Comparison of ENCODE assay signal across 29 cellular contexts in the genomic region with DNA sequence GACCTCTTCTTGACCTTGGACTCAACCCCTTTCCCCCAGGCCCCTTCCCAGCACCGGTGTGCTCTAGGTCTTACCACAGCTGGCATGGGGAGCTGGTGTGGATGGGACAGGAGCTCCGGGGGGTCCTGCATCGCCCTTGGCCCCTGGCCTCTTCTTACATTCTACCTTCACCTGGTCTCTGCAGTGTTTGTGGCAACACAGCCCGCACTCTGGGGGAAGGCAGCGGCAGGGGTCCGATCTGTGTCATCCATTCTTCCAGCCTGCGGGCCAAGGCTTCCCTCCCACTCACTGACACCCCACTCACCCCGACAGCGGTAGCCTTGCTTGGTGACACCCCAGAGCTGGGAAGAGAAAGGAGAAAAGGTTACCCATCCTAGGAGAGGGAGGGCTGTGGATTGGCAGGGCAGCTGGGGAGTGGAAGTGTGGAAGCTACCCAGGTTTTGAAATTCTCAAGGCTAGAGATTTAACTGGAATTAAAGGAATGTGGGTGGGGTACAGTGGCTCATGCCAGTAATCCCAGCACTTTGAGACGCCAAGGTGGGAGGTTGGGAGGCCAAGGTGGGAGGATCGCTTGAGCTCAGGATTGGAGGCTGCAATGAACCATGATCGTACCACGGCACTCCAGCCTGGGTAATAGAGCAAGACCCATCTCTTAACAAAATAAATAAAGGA. TPM values are rescaled to one million over a fixed set of nuclear protein-coding genes. Genes with fewer than 3 reads are reported as not detected.
"Had no signal": no experiment of that assay in that cellular context is flagged by ENCODE, and none has a peak within 500 bp of the region (broad histone marks: within the 10 kb centered on the region; RNA-seq: fewer than 3 reads in every experiment).

No MANE protein-coding gene starts in this region.

- ATAC-seq: naive thymus-derived CD4-positive, alpha-beta T cell had no signal

- H3K4me3 ChIP-seq: right atrium auricular region, spleen, testis, transverse colon had no signal

- H3K9me3 ChIP-seq: right atrium auricular region, spleen, testis, transverse colon had no signal

- H3K36me3 ChIP-seq: brain microvascular endothelial cell, right atrium auricular region had no signal

- DNase-seq: activated CD4-positive, alpha-beta memory T cell treated with anti-CD3 and anti-CD28 coated beads for 36 hours; activated CD4-positive, alpha-beta T cell treated with anti-CD3 and anti-CD28 coated beads, Interleukin-2, amount 10 ng/mL, durations not matched to agents 24 days and 14 days; activated CD4-positive, CD25-positive, alpha-beta regulatory T cell treated with anti-CD3 and anti-CD28 coated beads, Interleukin-2, amount 50 U/mL, for 72 hours; activated CD8-positive, alpha-beta memory T cell treated with anti-CD3 and anti-CD28 coated beads, Interleukin-2, amount 50 U/mL, for 48 hours; activated gamma-delta T cell; activated naive CD4-positive, alpha-beta T cell treated with anti-CD3 and anti-CD28 coated beads, Interleukin-2, amount 10 ng/mL, durations not matched to agents 7 days and 5 days; activated naive CD8-positive, alpha-beta T cell treated with anti-CD3 and anti-CD28 coated beads, Interleukin-2, amount 10 ng/mL, durations not matched to agents 7 days and 5 days; activated T-cell treated with anti-CD3 and anti-CD28 coated beads, Interleukin-2, amount 50 U/mL, for 24 hours; brain microvascular endothelial cell; cortex of kidney; foreskin fibroblast; head of caudate nucleus; hypothalamus; immature natural killer cell; kidney; left colon; naive thymus-derived CD4-positive, alpha-beta T cell; occipital lobe; spleen; stimulated activated naive CD4-positive, alpha-beta T cell treated with Interleukin-2 at 50 U/mL for 16 hours; testis; transverse colon had no signal

- FAIRE-seq: astrocyte, endothelial cell of umbilical vein, kidney had no signal

- H3K27ac ChIP-seq: brain microvascular endothelial cell, right atrium auricular region, spleen, testis, transverse colon had no signal

- H3K27me3 ChIP-seq: brain microvascular endothelial cell, right atrium auricular region, spleen, testis had no signal

- H3K4me1 ChIP-seq: right atrium auricular region, testis, transverse colon had no signal

RNA-seq across cellular contexts. Expression of a gene that starts 14.8 kb away (rescaled TPM):
- total RNA-seq: astrocyte, chondrocyte, endothelial cell of umbilical vein, pulmonary artery endothelial cell had no signal
- polyA plus RNA-seq: endothelial cell of umbilical vein, neural cell had no signal

RNA-seq across cellular contexts. Expression of a gene that starts 22.3 kb away (rescaled TPM):
- polyA plus RNA-seq: naive thymus-derived CD4-positive, alpha-beta T cell had no signal

RNA-seq across cellular contexts. Expression of a gene that starts 22.7 kb away (rescaled TPM):
- polyA plus RNA-seq: immature natural killer cell had no signal

RNA-seq across cellular contexts. Expression of a gene that starts 23.3 kb away (rescaled TPM):
- total RNA-seq: activated naive CD8-positive, alpha-beta T cell treated with anti-CD3 and anti-CD28 coated beads, Interleukin-2, amount 10 ng/mL, durations not matched to agents 7 days and 5 days; spleen; transverse colon; urinary bladder had no signal
- polyA plus RNA-seq: immature natural killer cell; naive thymus-derived CD4-positive, alpha-beta T cell had no signal
